ENCODE assay signal across 9 cellular contexts in the genomic region with DNA sequence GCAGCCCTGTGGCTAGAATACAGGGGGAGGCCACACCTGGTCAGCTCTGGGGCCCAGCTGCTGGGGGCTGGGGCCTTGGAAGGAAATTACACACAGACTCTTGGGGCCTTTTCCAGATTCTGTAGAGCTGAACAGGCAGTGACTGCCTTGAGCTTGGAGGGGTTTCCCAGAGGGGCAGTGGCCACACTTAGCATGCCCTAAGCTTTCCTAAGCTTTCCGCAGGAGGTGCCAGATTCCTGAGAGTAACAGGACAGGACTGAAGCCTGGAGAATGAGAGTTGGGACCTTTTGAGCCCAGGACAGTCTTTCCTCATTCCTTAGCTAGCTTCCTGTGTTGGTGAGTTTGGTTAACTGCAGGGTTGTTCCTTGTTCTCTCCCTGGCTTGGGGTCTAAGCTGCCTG. TPM values are rescaled to one million over a fixed set of nuclear protein-coding genes. Genes with fewer than 3 reads are reported as not detected.
DNase-seq lines count a peak whose midpoint lies in the region; ATAC-seq and TF ChIP-seq lines count a peak whose summit lies in the region.
"Had no signal": no experiment of that assay in that cellular context is flagged by ENCODE, and none has a peak within 500 bp of the region (broad histone marks: within the 10 kb centered on the region; RNA-seq: fewer than 3 reads in every experiment).

No MANE protein-coding gene starts in this region.

- no peaks in the 10 kb centered on the region for H3K27me3 ChIP-seq in CD4-positive, alpha-beta T cell (ENCODE audit: control insufficient read depth, insufficient read depth, low read length)
- H3K27me3 ChIP-seq in Loucy (ENCODE audit: insufficient read depth, low read length, poor library complexity, severe bottlenecking): no peaks in the 10 kb centered on the region

- H3K4me3 ChIP-seq in Loucy (ENCODE audit: low read length, poor library complexity, severe bottlenecking): peak overlapping the region; percentile 96
- peak overlapping the region; percentile 78 for H3K4me3 ChIP-seq in choroid plexus epithelial cell (ENCODE audit: low read depth, low read length)

- H3K4me1 ChIP-seq in Loucy (ENCODE audit: insufficient read depth, low read length, poor library complexity, severe bottlenecking): peaks cover 6% of the 10 kb centered on the region

- H3K9me3 ChIP-seq in CD4-positive, alpha-beta T cell (ENCODE audit: control insufficient read depth, low read length): no peaks in the 10 kb centered on the region
- no peaks in the 10 kb centered on the region for H3K9me3 ChIP-seq in Loucy (ENCODE audit: insufficient read depth, low read depth, low read length)

- no peaks in the 10 kb centered on the region for H3K9me3 Mint-ChIP-seq in CD4-positive, alpha-beta T cell
- H3K9me3 Mint-ChIP-seq in natural killer cell treated with Interleukin-12 subunit alpha and Interleukin-12 subunit beta and Interleukin-15 and Interleukin-18, amount 100 ng/mL, for 72 hours: no peaks in the 10 kb centered on the region

- peaks cover 25% of the 10 kb centered on the region for H3K4me1 Mint-ChIP-seq in CD4-positive, alpha-beta T cell (ENCODE audit: low read depth)
- H3K4me1 Mint-ChIP-seq in natural killer cell treated with Interleukin-12 subunit alpha and Interleukin-12 subunit beta and Interleukin-15 and Interleukin-18, amount 100 ng/mL, for 72 hours (ENCODE audit: low read depth in 2 of 2): peaks cover 15% of the 10 kb centered on the region in 2 donors

- H3K36me3 ChIP-seq in Loucy (ENCODE audit: insufficient read depth, low read length): peaks cover 5% of the 10 kb centered on the region; the same call in 1 of the 2 replicates

- CTCF ChIA-PET in CD4-positive, alpha-beta T cell (lab: Charles Lee): interaction anchor here (0.7 to 2.3 kb wide), 2 partner anchors 30 to 140 kb away, joined by 3 to 6 read pairs; a partner anchor contains a TSS

- no peak for DNase-seq in CD4-positive, alpha-beta T cell
- DNase-seq in choroid plexus epithelial cell (ENCODE audit: low read depth): no peak
- DNase-seq in natural killer cell treated with Interleukin-12 subunit alpha and Interleukin-12 subunit beta and Interleukin-15 and Interleukin-18, amount 100 ng/mL, for 72 hours (ENCODE audit: low spot score): no peak
- no peak for DNase-seq in left lobe of liver (ENCODE audit: low spot score)
- DNase-seq in activated CD4-positive, CD25-positive, alpha-beta regulatory T cell treated with anti-CD3 and anti-CD28 coated beads, Interleukin-2, amount 50 U/mL, for 72 hours: no peak
- no peak for DNase-seq in inferior parietal cortex (ENCODE audit: extremely low spot score)
- DNase-seq: Right ventricle myocardium superior had no signal

- POLR2A ChIA-PET in CD4-positive, alpha-beta T cell (lab: Charles Lee): interaction anchor here (0.7 to 5.7 kb wide), 5 partner anchors 16 to 99 kb away, joined by 3 to 49 read pairs (median 8); a partner anchor contains a TSS

- ATAC-seq in CD4-positive, alpha-beta T cell (ENCODE audit: poor library complexity): no peak
- ATAC-seq in natural killer cell treated with Interleukin-12 subunit alpha and Interleukin-12 subunit beta and Interleukin-15 and Interleukin-18, amount 100 ng/mL, for 72 hours: no peak
- ATAC-seq in left lobe of liver: no peak
- ATAC-seq in HG03442 (IDR thresholded peaks at IDR 0.05; ENCODE audit: unreplicated experiment): no peak

- H4K20me1 ChIP-seq in Loucy (ENCODE audit: insufficient read depth, low read length, poor library complexity, severe bottlenecking): no peaks in the 10 kb centered on the region

- peak overlapping the region; percentile 80 for H3K4me2 ChIP-seq in Loucy (ENCODE audit: low read depth, low read length, poor library complexity, severe bottlenecking)

- H3K27ac Mint-ChIP-seq in CD4-positive, alpha-beta T cell: peak overlapping the region; percentile 99
- peak overlapping the region; percentile 77 to 88 for H3K27ac Mint-ChIP-seq in natural killer cell treated with Interleukin-12 subunit alpha and Interleukin-12 subunit beta and Interleukin-15 and Interleukin-18, amount 100 ng/mL, for 72 hours

- peaks cover 18% of the 10 kb centered on the region; the same call in 1 of the 2 replicates for H3K79me2 ChIP-seq in Loucy (ENCODE audit: insufficient read depth, low read length)

- H3K9me2 ChIP-seq in Loucy (replicated peaks; ENCODE audit: low read depth, low read length): no peaks in the 10 kb centered on the region

- H3F3A ChIP-seq in Loucy (ENCODE audit: low read depth): no peaks in the 10 kb centered on the region

- H3K9ac ChIP-seq in Loucy (ENCODE audit: low read depth, low read length, poor library complexity, severe bottlenecking): peak overlapping the region; percentile 81

- TF ChIP-seq CTCF in CD4-positive, alpha-beta T cell (IDR thresholded peaks at IDR 0.05): no peak
- no peak for TF ChIP-seq CTCF in Loucy (conservative IDR thresholded peaks at IDR 0.05; ENCODE audit: low read length)
- no peak for TF ChIP-seq CTCF in choroid plexus epithelial cell (conservative IDR thresholded peaks at IDR 0.05; ENCODE audit: low read depth, low read length)

- intact Hi-C loops in CD4-positive, alpha-beta T cell (cut with DNase I, micrococcal nuclease): loop anchor here in 1 of 2 experiments (5.0 to 10.0 kb wide), 4 partner anchors 39 to 466 kb away; a partner anchor contains a TSS

- peak overlapping the region; percentile 96 for H3K4me3 Mint-ChIP-seq in CD4-positive, alpha-beta T cell
- peak overlapping the region; percentile 98 for H3K4me3 Mint-ChIP-seq in natural killer cell treated with Interleukin-12 subunit alpha and Interleukin-12 subunit beta and Interleukin-15 and Interleukin-18, amount 100 ng/mL, for 72 hours

- H2AFZ ChIP-seq in Loucy (ENCODE audit: low read length): no peak overlapping the region

- peak overlapping the region; percentile 77 for H3K27ac ChIP-seq in CD4-positive, alpha-beta T cell (ENCODE audit: low read depth, low read length)

- no peaks in the 10 kb centered on the region for H3K27me3 Mint-ChIP-seq in CD4-positive, alpha-beta T cell
- H3K27me3 Mint-ChIP-seq in natural killer cell treated with Interleukin-12 subunit alpha and Interleukin-12 subunit beta and Interleukin-15 and Interleukin-18, amount 100 ng/mL, for 72 hours: no peaks in the 10 kb centered on the region

- H3K36me3 Mint-ChIP-seq in CD4-positive, alpha-beta T cell (ENCODE audit: low read depth): peaks cover 46% of the 10 kb centered on the region
- H3K36me3 Mint-ChIP-seq in natural killer cell treated with Interleukin-12 subunit alpha and Interleukin-12 subunit beta and Interleukin-15 and Interleukin-18, amount 100 ng/mL, for 72 hours: peaks cover 4% of the 10 kb centered on the region

RNA-seq across cellular contexts. Expression of a gene that starts 1.4 kb away (rescaled TPM):
- total RNA-seq in CD4-positive, alpha-beta T cell: 10 to 100 TPM; 25.4 to 28.7 TPM
- total RNA-seq in natural killer cell treated with Interleukin-12 subunit alpha and Interleukin-12 subunit beta and Interleukin-15 and Interleukin-18, amount 100 ng/mL, for 72 hours: 10 to 100 TPM; 25.9 to 33.4 TPM
- 14.1 TPM for total RNA-seq in left lobe of liver

RNA-seq across cellular contexts. Expression of a gene that starts 16.7 kb away (rescaled TPM):
- total RNA-seq in CD4-positive, alpha-beta T cell: 10 to 100 TPM; 25.4 to 32.6 TPM
- 10 to 100 TPM; 21.5 to 22.4 TPM for total RNA-seq in natural killer cell treated with Interleukin-12 subunit alpha and Interleukin-12 subunit beta and Interleukin-15 and Interleukin-18, amount 100 ng/mL, for 72 hours
- 15.6 TPM for total RNA-seq in left lobe of liver

RNA-seq across cellular contexts. Expression of a gene that starts 29.9 kb away (rescaled TPM):
- total RNA-seq in CD4-positive, alpha-beta T cell: 1 to 10 TPM; 3.2 to 3.7 TPM
- total RNA-seq in natural killer cell treated with Interleukin-12 subunit alpha and Interleukin-12 subunit beta and Interleukin-15 and Interleukin-18, amount 100 ng/mL, for 72 hours: 10 to 100 TPM; 18.4 to 23.7 TPM
- total RNA-seq in left lobe of liver: 53.0 TPM

RNA-seq across cellular contexts. Expression of a gene that starts 41.1 kb away (rescaled TPM):
- total RNA-seq in CD4-positive, alpha-beta T cell: 10 to 100 TPM; 22.2 to 27.6 TPM
- total RNA-seq in natural killer cell treated with Interleukin-12 subunit alpha and Interleukin-12 subunit beta and Interleukin-15 and Interleukin-18, amount 100 ng/mL, for 72 hours: 100 to 1,000 TPM in 1 of 2 donors, 10 to 100 TPM in 1; 89.5 to 152 TPM
- 36.7 TPM for total RNA-seq in left lobe of liver

Comparison
In these comparisons a context has a peak if more than half of its experiments do, and no peak if none do; other contexts are left out.
1. RNA of a gene that starts 29.9 kb away (total RNA-seq): 53.0 TPM in left lobe of liver (single experiment) and 18.4 to 23.7 TPM in natural killer cell treated with Interleukin-12 subunit alpha and Interleukin-12 subunit beta and Interleukin-15 and Interleukin-18, amount 100 ng/mL, for 72 hours; 3.2 to 3.7 TPM in CD4-positive, alpha-beta T cell; every median in the first group is over 4 times any median in the second.